8 cellular contexts compared by ENCODE assay signal in the genomic region with DNA sequence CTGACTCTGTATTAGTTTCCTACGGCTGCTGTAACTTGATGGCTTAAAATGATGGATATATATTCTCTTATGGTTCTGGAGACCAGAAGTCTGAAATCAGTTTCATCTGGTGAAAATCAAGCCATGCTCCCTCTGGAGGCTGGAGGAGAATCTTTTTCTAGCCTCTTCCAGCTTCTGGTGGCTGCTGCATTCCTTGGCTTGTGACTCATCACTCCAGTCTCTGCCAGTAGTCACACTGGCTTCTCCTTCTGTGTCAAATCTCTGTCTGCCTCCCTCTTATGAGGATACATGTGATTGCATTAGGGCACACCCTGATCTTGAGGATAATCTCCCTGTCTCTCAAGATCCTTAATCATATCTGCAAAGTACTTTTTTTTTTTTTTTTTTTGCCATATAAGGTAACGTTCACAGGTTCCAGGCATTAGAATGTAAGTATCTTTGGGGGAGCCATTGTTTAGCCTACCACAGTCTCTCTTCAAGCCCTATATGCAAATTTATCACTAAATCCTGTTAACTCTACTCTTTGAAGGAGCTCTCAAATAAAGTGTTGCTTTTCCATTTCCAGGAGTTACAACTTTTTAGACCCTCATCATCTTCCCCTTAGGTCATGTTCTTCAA. TPM values are rescaled to one million over a fixed set of nuclear protein-coding genes. Genes with fewer than 3 reads are reported as not detected.
DNase-seq lines count a peak whose midpoint lies in the region; ATAC-seq, FAIRE-seq and TF ChIP-seq lines count a peak whose summit lies in the region.

No MANE protein-coding gene starts in this region.

- no peak overlapping the region for H3K27ac ChIP-seq in pancreas

- no peaks in the 10 kb centered on the region for H3K4me1 ChIP-seq in pancreas

- intact Hi-C loops in pancreas (cut with DNase I): no loop called here

- H3K4me3 ChIP-seq in pancreas: no peak overlapping the region

- H3K9me3 Mint-ChIP-seq in activated naive CD8-positive, alpha-beta T cell treated with anti-CD3 and anti-CD28 coated beads, Interleukin-2, amount 50 U/mL, for 24 hours: no peaks in the 10 kb centered on the region

- 94 to 100% methylated on average over 2 of the region's 2 CpGs for WGBS in pancreas, 2 donors

- H3K36me3 Mint-ChIP-seq in activated naive CD8-positive, alpha-beta T cell treated with anti-CD3 and anti-CD28 coated beads, Interleukin-2, amount 50 U/mL, for 24 hours (ENCODE audit: low read depth): peaks cover 4% of the 10 kb centered on the region

- DNase-seq in NCI-H446 (lab: John Stamatoyannopoulos, UW) (peak; percentile 25 to 76), dermis blood vessel endothelial cell (peak; percentile 79), pancreas (no peak), GM13977 (ENCODE audit: low spot score) (no peak), NCI-H345 (lab: John Stamatoyannopoulos, UW) (no peak)
- DNase-seq in activated naive CD8-positive, alpha-beta T cell treated with anti-CD3 and anti-CD28 coated beads, Interleukin-2, amount 50 U/mL, for 24 hours: no peak

- TF ChIP-seq CTCF in pancreas (IDR thresholded peaks at IDR 0.05) (no peak), GM13977 (IDR thresholded peaks at IDR 0.05; ENCODE audit: extremely low read depth, insufficient read depth, missing control alignments) (no peak)

- FAIRE-seq in G401.6 (lab: Jason Lieb, UNC): peak; percentile 93
- FAIRE-seq in pancreas (lab: Jason Lieb, UNC): no peak

- in situ Hi-C loops in GM13977 (cut with MboI; ENCODE audit: low pct_unique_long_range_greater_than_20kb, low sequenced_read_pairs, unreplicated experiment): no loop called here

- no peak overlapping the region for H3K27ac Mint-ChIP-seq in activated naive CD8-positive, alpha-beta T cell treated with anti-CD3 and anti-CD28 coated beads, Interleukin-2, amount 50 U/mL, for 24 hours

- H3K36me3 ChIP-seq in pancreas: no peaks in the 10 kb centered on the region

- H3K27me3 ChIP-seq in pancreas: no peaks in the 10 kb centered on the region

- ATAC-seq in pancreas (peak in 3 of 4 donors; percentile 32 to 61 (median 56)), GM21381 (IDR thresholded peaks at IDR 0.05; ENCODE audit: unreplicated experiment) (no peak)
- ATAC-seq in activated naive CD8-positive, alpha-beta T cell treated with anti-CD3 and anti-CD28 coated beads, Interleukin-2, amount 50 U/mL, for 24 hours: no peak

- H3K4me3 Mint-ChIP-seq in activated naive CD8-positive, alpha-beta T cell treated with anti-CD3 and anti-CD28 coated beads, Interleukin-2, amount 50 U/mL, for 24 hours: no peak overlapping the region

- H3K9me3 ChIP-seq in pancreas: no peaks in the 10 kb centered on the region

- no peaks in the 10 kb centered on the region for H3K27me3 Mint-ChIP-seq in activated naive CD8-positive, alpha-beta T cell treated with anti-CD3 and anti-CD28 coated beads, Interleukin-2, amount 50 U/mL, for 24 hours

- H3K4me1 Mint-ChIP-seq in activated naive CD8-positive, alpha-beta T cell treated with anti-CD3 and anti-CD28 coated beads, Interleukin-2, amount 50 U/mL, for 24 hours: no peaks in the 10 kb centered on the region

RNA-seq across cellular contexts. Expression of a gene that starts 17.8 kb away (rescaled TPM):
- total RNA-seq in dermis blood vessel endothelial cell (6.5 and 10.7 TPM in 2 replicates), pancreas (1 to 10 TPM; 4.7 to 9.2 (median 7.1) TPM)
- 1 to 10 TPM; 3.2 to 3.8 TPM for polyA plus RNA-seq in pancreas

RNA-seq across cellular contexts. Expression of a gene that starts 50.2 kb away (rescaled TPM):
- total RNA-seq in dermis blood vessel endothelial cell (not detected in 2 replicates), pancreas (not detected)
- polyA plus RNA-seq in pancreas: not detected

RNA-seq across cellular contexts. Expression of a gene that starts 51.6 kb away (rescaled TPM):
- total RNA-seq in dermis blood vessel endothelial cell: 15.7 and 38.0 TPM in 2 replicates
- total RNA-seq in pancreas: 10 to 100 TPM in 2 of 6 donors, 1 to 10 TPM in 4; 2.8 to 11.7 (median 6.5) TPM
- 10 to 100 TPM in 1 of 2 donors, 1 to 10 TPM in 1; 6.2 to 25.4 TPM for polyA plus RNA-seq in pancreas

Comparison
In these comparisons a context has a peak if more than half of its experiments do, and no peak if none do; other contexts are left out.
1. DNase-seq: peak in NCI-H446 (2 of 2) and dermis blood vessel endothelial cell (single experiment); none in pancreas (0 of 6), GM13977 (single experiment), activated naive CD8-positive, alpha-beta T cell treated with anti-CD3 and anti-CD28 coated beads, Interleukin-2, amount 50 U/mL, for 24 hours (single experiment) and NCI-H345 (single experiment).
2. ATAC-seq: peak in pancreas (3 of 4); none in GM21381 (single experiment) and activated naive CD8-positive, alpha-beta T cell treated with anti-CD3 and anti-CD28 coated beads, Interleukin-2, amount 50 U/mL, for 24 hours (single experiment).